Comparison of ENCODE assay signal across 1 cellular context in genomic region chr18:8856769-8857393, GRCh38.
TF ChIP-seq lines count a peak whose summit lies in the region.

No MANE protein-coding gene starts in this region.

TF ChIP-seq in GM23338, 12 proteins besides CTCF, POLR2A, EP300 and RAD21 (continued from another document):
- no peak for TF ChIP-seq ZNF462 (CRISPR knock-in tag; IDR thresholded peaks at IDR 0.05)
- TF ChIP-seq ZNF114 (CRISPR knock-in tag; IDR thresholded peaks at IDR 0.05): no peak
